27 cellular contexts compared by ENCODE assay signal in genomic region chr12:29455087-29455486, GRCh38. TPM values are rescaled to one million over a fixed set of nuclear protein-coding genes. Genes with fewer than 3 reads are reported as not detected.
DNase-seq lines count a peak whose midpoint lies in the region; FAIRE-seq and TF ChIP-seq lines count a peak whose summit lies in the region.
"Had no signal": no experiment of that assay in that cellular context is flagged by ENCODE, and none has a peak within 500 bp of the region (broad histone marks: within the 10 kb centered on the region; RNA-seq: fewer than 3 reads in every experiment).

No MANE protein-coding gene starts in this region.

- peak; percentile 99 for FAIRE-seq in frontal cortex (lab: Jason Lieb, UNC)
- FAIRE-seq: GM12891, kidney, TTC549 had no signal

- POLR2A ChIA-PET in RWPE1 (lab: Yijun Ruan, JAX; ENCODE audit: low non-redundant PET), result no interaction called here

- TF ChIP-seq CTCF in RWPE1 (conservative IDR thresholded peaks at IDR 0.05; ENCODE audit: low read depth), result no peak

- H3K27ac ChIP-seq in RWPE1, result no peak overlapping the region
- H3K27ac ChIP-seq: BLaER1 treated with 17β-estradiol and CSF1 and Interleukin-3, amounts not matched to agents 10 nM and 100 nM; coronary artery; esophagus squamous epithelium; gastroesophageal sphincter; neutrophil had no signal

- DNase-seq in C1 segment of cervical spinal cord (lab: John Stamatoyannopoulos, UW), result peak in 11 of 14 donors; percentile 3 to 49 (median 34)
- DNase-seq in RPMI7951 (ENCODE audit: low read depth), result peak; percentile 36
- DNase-seq in frontal cortex (ENCODE audit: low spot score in 2 of 2), result peak; percentile 5 to 15
- peak; percentile 97 for DNase-seq in pons (ENCODE audit: low spot score)
- no peak for DNase-seq in NCI-H524 treated with DMSO at 0.1 percent for 48 hours (lab: John Stamatoyannopoulos, UW)
- no peak for DNase-seq in RWPE1 (ENCODE audit: low spot score)
- no peak for DNase-seq in activated CD4-positive, CD25-positive, alpha-beta regulatory T cell treated with anti-CD3 and anti-CD28 coated beads, Interleukin-2, amount 50 U/mL, for 72 hours
- DNase-seq: ACHN; activated CD8-positive, alpha-beta T cell treated with anti-CD3 and anti-CD28 coated beads, Interleukin-2, amount 10 ng/mL, durations not matched to agents 7 days and 5 days; activated gamma-delta T cell treated with Interleukin-2 at 50 U/mL for 16 hours; activated T-cell treated with anti-CD3 and anti-CD28 coated beads, Interleukin-2, amount 50 U/mL, for 1 hour; endodermal cell; esophagus squamous epithelium; H9; Karpas-422; kidney; mammary epithelial cell; NCI-H226; NCI-H82; SHP77 treated with DMSO at 0.1 percent for 48 hours; T-cell had no signal

- CTCF ChIA-PET in RWPE1 (lab: Yijun Ruan, JAX), result no interaction called here

RNA-seq across cellular contexts. Expression of gene OVCH1, which starts 42.4 kb away (rescaled TPM):
- total RNA-seq in RPMI7951 (2014; rRNA removed; shearing (Covaris generic)), result not detected in 2 replicates
- 0.41 TPM for total RNA-seq in frontal cortex
- total RNA-seq: activated CD8-positive, alpha-beta T cell treated with anti-CD3 and anti-CD28 coated beads, Interleukin-2, amount 10 ng/mL, durations not matched to agents 7 days and 5 days; H9; T-cell had no signal

Comparison
In these comparisons a context has a peak if more than half of its experiments do, and no peak if none do; other contexts are left out.
1. DNase-seq: peak in C1 segment of cervical spinal cord (11 of 14), RPMI7951 (single experiment), frontal cortex (2 of 2) and pons (single experiment); none in NCI-H524 treated with DMSO at 0.1 percent for 48 hours (single experiment), RWPE1 (single experiment) and activated CD4-positive, CD25-positive, alpha-beta regulatory T cell treated with anti-CD3 and anti-CD28 coated beads, Interleukin-2, amount 50 U/mL, for 72 hours (single experiment).